8 cellular contexts compared by ENCODE assay signal in the genomic region with DNA sequence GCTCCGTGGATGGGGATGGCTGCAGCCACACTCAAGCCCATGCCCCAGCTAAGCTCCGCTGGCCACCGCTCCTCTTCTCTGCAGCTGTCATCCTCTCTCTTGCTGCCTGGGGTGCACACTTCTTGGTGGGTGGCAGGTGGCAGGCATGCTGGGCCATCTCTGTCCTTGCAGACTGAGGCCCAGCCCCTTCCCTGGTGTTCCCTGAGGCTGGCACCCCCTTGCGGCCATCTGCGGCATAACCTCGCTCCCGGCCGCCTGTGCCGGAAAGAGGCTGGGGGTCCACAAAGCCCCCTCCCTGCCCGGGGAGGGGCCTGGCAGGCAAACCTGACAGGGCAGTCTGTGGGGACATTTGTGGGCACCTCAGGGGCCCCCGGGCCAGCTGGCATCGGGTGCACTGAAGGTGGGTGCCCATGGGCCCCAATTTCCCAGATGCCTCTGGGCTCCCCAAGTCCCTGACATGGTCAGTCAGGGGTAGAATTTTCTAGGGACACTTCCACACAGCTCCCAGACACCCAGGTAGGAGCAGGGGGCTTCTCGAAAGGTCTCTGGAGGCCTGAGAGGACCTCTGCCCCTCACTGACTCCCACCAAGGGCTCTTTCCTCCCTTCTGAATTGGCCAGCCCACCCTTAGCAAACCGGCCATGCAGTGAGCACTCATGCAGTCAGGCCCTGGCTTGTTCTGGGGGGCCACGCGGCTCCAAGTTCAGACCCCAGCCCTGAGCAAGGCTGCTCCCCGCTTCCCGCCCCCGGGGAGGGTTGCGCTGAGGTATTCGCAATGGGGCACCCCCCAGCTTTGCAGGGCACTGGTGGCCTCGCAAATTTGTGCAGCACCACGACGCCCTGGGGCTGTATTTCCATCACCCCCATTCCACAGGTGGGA. TPM values are rescaled to one million over a fixed set of nuclear protein-coding genes. Genes with fewer than 3 reads are reported as not detected.
DNase-seq lines count a peak whose midpoint lies in the region; TF ChIP-seq lines count a peak whose summit lies in the region.

No MANE protein-coding gene starts in this region.

- intact Hi-C loops in prostate gland (cut with DNase I) = loop anchor here (5.0 to 10.0 kb wide), 3 partner anchors 107 to 700 kb away; partner anchors contain the start of genes C11orf21 and TSPAN32

- H4K20me1 ChIP-seq in Loucy (ENCODE audit: insufficient read depth, low read length, poor library complexity, severe bottlenecking) = no peaks in the 10 kb centered on the region

- no peaks in the 10 kb centered on the region for H3K36me3 ChIP-seq in Loucy (ENCODE audit: insufficient read depth, low read length)
- H3K36me3 ChIP-seq in prostate gland = no peaks in the 10 kb centered on the region

- no peak overlapping the region for H3K4me3 Mint-ChIP-seq in activated CD4-positive, alpha-beta memory T cell treated with anti-CD3 and anti-CD28 coated beads, Interleukin-2, amount 10 ng/mL, durations not matched to agents 7 days and 5 days

- H3K27me3 ChIP-seq in Loucy (ENCODE audit: insufficient read depth, low read length, poor library complexity, severe bottlenecking) = peaks cover 8% of the 10 kb centered on the region
- peaks cover under 1% of the 10 kb centered on the region for H3K27me3 ChIP-seq in prostate gland (replicated peaks; ENCODE audit: insufficient read depth)

- H3K4me1 ChIP-seq in Loucy (ENCODE audit: insufficient read depth, low read length, poor library complexity, severe bottlenecking) (peaks cover 7% of the 10 kb centered on the region), prostate gland (replicated peaks) (no peaks in the 10 kb centered on the region)

- no peak overlapping the region for H3K27ac ChIP-seq in prostate gland
- no peak overlapping the region for H3K27ac ChIP-seq in caudate nucleus (ENCODE audit: low read depth, low read length)

- TF ChIP-seq CTCF in Loucy (conservative IDR thresholded peaks at IDR 0.05; ENCODE audit: low read length) (peak; percentile 94), epithelial cell of esophagus (IDR thresholded peaks at IDR 0.05; ENCODE audit: insufficient read depth, low read depth, low read length, missing control alignments) (peak; percentile 89), prostate gland (IDR thresholded peaks at IDR 0.05) (peak; percentile 52 to 77 (median 56))

- CTCF ChIA-PET in activated CD4-positive, alpha-beta memory T cell treated with anti-CD3 and anti-CD28 coated beads, Interleukin-2, amount 10 ng/mL, durations not matched to agents 7 days and 5 days (lab: Charles Lee) = interaction anchor here (1.1 to 2.2 kb wide), 6 partner anchors 9 to 225 kb away, joined by 4 to 15 read pairs (median 6); partner anchors contain the start of genes C11orf21 and TSPAN32

- no peak overlapping the region for H3K9ac ChIP-seq in Loucy (ENCODE audit: low read depth, low read length, poor library complexity, severe bottlenecking)

- no peaks in the 10 kb centered on the region for H3K9me3 Mint-ChIP-seq in activated CD4-positive, alpha-beta memory T cell treated with anti-CD3 and anti-CD28 coated beads, Interleukin-2, amount 10 ng/mL, durations not matched to agents 7 days and 5 days

- DNase-seq in GM03348 (ENCODE audit: low spot score) (peak; percentile 88), epithelial cell of esophagus (ENCODE audit: low read depth) (peak; percentile 36), prostate gland (ENCODE audit: low spot score) (no peak), DMS153 (lab: John Stamatoyannopoulos, UW) (no peak), caudate nucleus (lab: John Stamatoyannopoulos, UW) (no peak), midbrain (lab: John Stamatoyannopoulos, UW) (no peak)
- DNase-seq in activated CD4-positive, alpha-beta memory T cell treated with anti-CD3 and anti-CD28 coated beads, Interleukin-2, amount 10 ng/mL, durations not matched to agents 7 days and 5 days = peak; percentile 53

- H3K79me2 ChIP-seq in Loucy (ENCODE audit: insufficient read depth, low read length) = no peaks in the 10 kb centered on the region

- no peaks in the 10 kb centered on the region for H3K9me2 ChIP-seq in Loucy (replicated peaks; ENCODE audit: low read depth, low read length)

- H3K27ac Mint-ChIP-seq in activated CD4-positive, alpha-beta memory T cell treated with anti-CD3 and anti-CD28 coated beads, Interleukin-2, amount 10 ng/mL, durations not matched to agents 7 days and 5 days = no peak overlapping the region

- peaks cover 5% of the 10 kb centered on the region for H3K4me1 Mint-ChIP-seq in activated CD4-positive, alpha-beta memory T cell treated with anti-CD3 and anti-CD28 coated beads, Interleukin-2, amount 10 ng/mL, durations not matched to agents 7 days and 5 days

- H3K27me3 Mint-ChIP-seq in activated CD4-positive, alpha-beta memory T cell treated with anti-CD3 and anti-CD28 coated beads, Interleukin-2, amount 10 ng/mL, durations not matched to agents 7 days and 5 days = peaks cover 18% of the 10 kb centered on the region

- H3K4me2 ChIP-seq in Loucy (ENCODE audit: low read depth, low read length, poor library complexity, severe bottlenecking) = peak overlapping the region; percentile 50

- no peaks in the 10 kb centered on the region for H3K36me3 Mint-ChIP-seq in activated CD4-positive, alpha-beta memory T cell treated with anti-CD3 and anti-CD28 coated beads, Interleukin-2, amount 10 ng/mL, durations not matched to agents 7 days and 5 days (ENCODE audit: low read depth)

- POLR2A ChIA-PET in activated CD4-positive, alpha-beta memory T cell treated with anti-CD3 and anti-CD28 coated beads, Interleukin-2, amount 10 ng/mL, durations not matched to agents 7 days and 5 days (lab: Charles Lee) = no interaction called here

- H3K9me3 ChIP-seq in Loucy (ENCODE audit: insufficient read depth, low read depth, low read length) (no peaks in the 10 kb centered on the region), prostate gland (no peaks in the 10 kb centered on the region)

- peak overlapping the region; percentile 38 for H3K4me3 ChIP-seq in Loucy (ENCODE audit: low read length, poor library complexity, severe bottlenecking)
- H3K4me3 ChIP-seq in epithelial cell of esophagus (ENCODE audit: low read length) = no peak overlapping the region
- no peak overlapping the region for H3K4me3 ChIP-seq in prostate gland

- H2AFZ ChIP-seq in Loucy (ENCODE audit: low read length) = peak overlapping the region; percentile 75

- TF ChIP-seq POLR2A in prostate gland (IDR thresholded peaks at IDR 0.05) = no peak

- no peaks in the 10 kb centered on the region for H3F3A ChIP-seq in Loucy (ENCODE audit: low read depth)

- WGBS in prostate gland = 54% methylated on average over 24 of the region's 24 CpGs

RNA-seq across cellular contexts. Expression of gene TH, which starts 23.5 kb away (rescaled TPM):
- not detected for total RNA-seq in activated CD4-positive, alpha-beta memory T cell treated with anti-CD3 and anti-CD28 coated beads, Interleukin-2, amount 10 ng/mL, durations not matched to agents 7 days and 5 days
- total RNA-seq in prostate gland = 1 to 10 TPM in 1 of 2 donors, not detected in 1; 2.4 TPM

RNA-seq across cellular contexts. Expression of gene INS, which starts 34.1 kb away (rescaled TPM):
- not detected for total RNA-seq in activated CD4-positive, alpha-beta memory T cell treated with anti-CD3 and anti-CD28 coated beads, Interleukin-2, amount 10 ng/mL, durations not matched to agents 7 days and 5 days
- total RNA-seq in prostate gland = not detected

RNA-seq across cellular contexts. Expression of gene IGF2, which starts 55.9 kb away (rescaled TPM):
- under 1 TPM; 0.70 to 0.76 TPM for total RNA-seq in activated CD4-positive, alpha-beta memory T cell treated with anti-CD3 and anti-CD28 coated beads, Interleukin-2, amount 10 ng/mL, durations not matched to agents 7 days and 5 days
- 10 to 100 TPM in 1 of 2 donors, 1 to 10 TPM in 1; 4.1 to 80.7 TPM for total RNA-seq in prostate gland

Comparison
In these comparisons a context has a peak if more than half of its experiments do, and no peak if none do; other contexts are left out.
1. DNase-seq: peak in GM03348 (single experiment), activated CD4-positive, alpha-beta memory T cell treated with anti-CD3 and anti-CD28 coated beads, Interleukin-2, amount 10 ng/mL, durations not matched to agents 7 days and 5 days (single experiment) and epithelial cell of esophagus (single experiment); none in prostate gland (single experiment), DMS153 (single experiment), caudate nucleus (0 of 61) and midbrain (single experiment).
2. Peak in every context shown above with its lines, with median percentiles within 50 percentile points of each other: CTCF ChIP-seq.